ENCODE assay signal across 13 cellular contexts in genomic region chr4:2788532-2789103, GRCh38. TPM values are rescaled to one million over a fixed set of nuclear protein-coding genes. Genes with fewer than 3 reads are reported as not detected.
DNase-seq lines count a peak whose midpoint lies in the region; ATAC-seq and TF ChIP-seq lines count a peak whose summit lies in the region.
"Had no signal": no experiment of that assay in that cellular context is flagged by ENCODE, and none has a peak within 500 bp of the region (broad histone marks: within the 10 kb centered on the region; RNA-seq: fewer than 3 reads in every experiment).

No MANE protein-coding gene starts in this region.

- WGBS in body of pancreas, 2 donors, result 30 to 51% methylated on average over 3 to 4 of the region's 4 CpGs

- TF ChIP-seq POLR2A in body of pancreas (IDR thresholded peaks at IDR 0.05), result no peak

- ATAC-seq in body of pancreas, result no peak
- ATAC-seq: activated T-cell treated with anti-CD3 and anti-CD28 coated beads, Interleukin-2, amount 50 U/mL, for 4 hours; stimulated activated naive B cell treated with anti-CD40 and anti-IgM and Interleukin-4, amounts not matched to agents 10 μg/mL and 1 μg/mL and 100 μg/mL, for 72 hours had no signal

- DNase-seq in AG10803 (ENCODE audit: low read depth) (peak; percentile 56), body of pancreas (peak in 3 of 4 donors; percentile 22 to 72 (median 37)), medulla oblongata (ENCODE audit: extremely low spot score) (peak; percentile 60), GM10266 (ENCODE audit: extremely low spot score) (no peak), CD1c-positive myeloid dendritic cell (ENCODE audit: extremely low spot score) (no peak), cerebellar cortex (ENCODE audit: low spot score) (no peak), hepatic stellate cell (ENCODE audit: low spot score) (no peak)
- DNase-seq: activated T-cell treated with anti-CD3 and anti-CD28 coated beads, Interleukin-2, amount 50 U/mL, for 4 hours; cortex of kidney; stimulated activated naive B cell treated with anti-CD40 and anti-IgM and Interleukin-4, amounts not matched to agents 10 μg/mL and 1 μg/mL and 100 μg/mL, for 72 hours had no signal

- no peaks in the 10 kb centered on the region for H3K27me3 ChIP-seq in body of pancreas
- H3K27me3 ChIP-seq: gastrocnemius medialis had no signal

- CTCF ChIA-PET in HEK293 (lab: Yijun Ruan, JAX), result interaction anchor here (0.6 kb wide), 1 partner anchor 33 kb away, joined by 3 read pairs; no protein-coding TSS in a partner anchor

- H3K36me3 ChIP-seq in HEK293 (ENCODE audit: control insufficient read depth in 2 of 2, insufficient read depth in 1 of 2, low read length in 2 of 2), result no peaks in the 10 kb centered on the region
- no peaks in the 10 kb centered on the region for H3K36me3 ChIP-seq in body of pancreas (replicated peaks in 1 of 2; ENCODE audit: insufficient read depth in 1 of 2, low read depth in 2 of 2)
- H3K36me3 ChIP-seq: gastrocnemius medialis had no signal

- H3K4me3 ChIP-seq in AG10803 (ENCODE audit: low read length) (no peak overlapping the region), HEK293 (ENCODE audit: low read depth, low read length) (no peak overlapping the region), body of pancreas (no peak overlapping the region)
- H3K4me3 ChIP-seq: gastrocnemius medialis, SK-N-MC had no signal

- intact Hi-C loops in body of pancreas (cut with DNase I), result no loop called here

- TF ChIP-seq CTCF in AG10803 (conservative IDR thresholded peaks at IDR 0.05; ENCODE audit: low read length), result no peak
- no peak for TF ChIP-seq CTCF in HEK293 (tag by site-specific recombination; IDR thresholded peaks at IDR 0.05)
- no peak for TF ChIP-seq CTCF in body of pancreas (IDR thresholded peaks at IDR 0.05)
- no peak for TF ChIP-seq CTCF in GM10266 (IDR thresholded peaks at IDR 0.05; ENCODE audit: control insufficient read depth, insufficient read depth, low read depth, missing control alignments)

- POLR2A ChIA-PET in HEK293 (lab: Yijun Ruan, JAX), result no interaction called here

- H3K9me3 ChIP-seq in HEK293 (ENCODE audit: control insufficient read depth, insufficient read depth, low read depth, low read length) (no peaks in the 10 kb centered on the region), body of pancreas (no peaks in the 10 kb centered on the region)
- H3K9me3 ChIP-seq: gastrocnemius medialis had no signal

- H3K27ac ChIP-seq in HEK293 (ENCODE audit: extremely low read depth, low read depth, low read length) (no peak overlapping the region), body of pancreas (no peak overlapping the region)
- H3K27ac ChIP-seq: SK-N-MC had no signal

- H3K4me1 ChIP-seq in HEK293 (ENCODE audit: control insufficient read depth, insufficient read depth, low read length) (no peaks in the 10 kb centered on the region), body of pancreas (peaks cover 25% of the 10 kb centered on the region)

TF ChIP-seq in HEK293, 187 proteins besides CTCF, POLR2A, EP300 and RAD21:
- TF ChIP-seq, protein P1, sequence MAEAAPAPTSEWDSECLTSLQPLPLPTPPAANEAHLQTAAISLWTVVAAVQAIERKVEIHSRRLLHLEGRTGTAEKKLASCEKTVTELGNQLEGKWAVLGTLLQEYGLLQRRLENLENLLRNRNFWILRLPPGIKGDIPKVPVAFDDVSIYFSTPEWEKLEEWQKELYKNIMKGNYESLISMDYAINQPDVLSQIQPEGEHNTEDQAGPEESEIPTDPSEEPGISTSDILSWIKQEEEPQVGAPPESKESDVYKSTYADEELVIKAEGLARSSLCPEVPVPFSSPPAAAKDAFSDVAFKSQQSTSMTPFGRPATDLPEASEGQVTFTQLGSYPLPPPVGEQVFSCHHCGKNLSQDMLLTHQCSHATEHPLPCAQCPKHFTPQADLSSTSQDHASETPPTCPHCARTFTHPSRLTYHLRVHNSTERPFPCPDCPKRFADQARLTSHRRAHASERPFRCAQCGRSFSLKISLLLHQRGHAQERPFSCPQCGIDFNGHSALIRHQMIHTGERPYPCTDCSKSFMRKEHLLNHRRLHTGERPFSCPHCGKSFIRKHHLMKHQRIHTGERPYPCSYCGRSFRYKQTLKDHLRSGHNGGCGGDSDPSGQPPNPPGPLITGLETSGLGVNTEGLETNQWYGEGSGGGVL (tag by site-specific recombination; IDR thresholded peaks at IDR 0.05), result peak; percentile 72
- TF ChIP-seq PATZ1 (tag by site-specific recombination; IDR thresholded peaks at IDR 0.05) (no peak), ZNF155 (tag by site-specific recombination; IDR thresholded peaks at IDR 0.05) (no peak), GLIS1 (tag by site-specific recombination; IDR thresholded peaks at IDR 0.05) (peak; percentile 80), ZFHX2 (tag by site-specific recombination; conservative IDR thresholded peaks at IDR 0.05) (peak; percentile 68), GLIS2 (tag by site-specific recombination; IDR thresholded peaks at IDR 0.05) (peak; percentile 25; the same call in 1 of the 2 replicates), ZNF169 (tag by site-specific recombination; IDR thresholded peaks at IDR 0.05) (no peak), EGR2 (tag by site-specific recombination; IDR thresholded peaks at IDR 0.05; ENCODE audit: low read depth) (peak; percentile 76)

RNA-seq across cellular contexts. Expression of gene SH3BP2, which starts 4.3 kb away (rescaled TPM):
- 10 to 100 TPM; 29.0 to 33.5 TPM for total RNA-seq in body of pancreas

RNA-seq across cellular contexts. Expression of gene TNIP2, which starts 32.5 kb away (rescaled TPM):
- total RNA-seq in body of pancreas, result 10 to 100 TPM; 39.7 to 75.8 TPM

RNA-seq across cellular contexts. Expression of gene ADD1, which starts 55.0 kb away (rescaled TPM):
- 100 to 1,000 TPM in 1 of 2 donors, 10 to 100 TPM in 1; 84.1 to 266 TPM for total RNA-seq in body of pancreas

Comparison
In these comparisons a context has a peak if more than half of its experiments do, and no peak if none do; other contexts are left out.
1. DNase-seq: peak in AG10803 (single experiment), body of pancreas (3 of 4) and medulla oblongata (single experiment); none in GM10266 (single experiment), CD1c-positive myeloid dendritic cell (single experiment), cerebellar cortex (single experiment) and hepatic stellate cell (single experiment).